Comparison of ENCODE assay signal across 2 cellular contexts in the genomic region with DNA sequence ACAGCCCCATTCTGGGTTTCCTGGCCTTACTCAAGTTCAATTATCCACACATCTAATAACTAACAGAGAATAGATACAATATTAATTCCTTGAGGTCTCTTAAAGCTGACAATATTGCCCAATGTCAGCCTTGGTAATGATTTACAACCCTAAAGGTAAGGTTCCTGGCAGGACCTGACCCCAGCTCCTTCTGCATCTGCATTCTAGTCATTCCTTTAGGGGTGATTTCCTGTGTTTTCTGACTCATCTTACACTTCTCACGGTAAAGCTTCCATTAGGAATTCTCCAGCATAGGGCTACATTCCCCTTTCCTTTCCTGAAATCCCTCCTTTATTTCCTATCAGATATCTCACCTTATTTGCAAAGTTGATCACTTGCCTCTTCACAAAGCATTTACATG.
TF ChIP-seq lines count a peak whose summit lies in the region.

No MANE protein-coding gene starts in this region.

TF ChIP-seq in GM23338, 12 proteins besides CTCF, POLR2A, EP300 and RAD21 (continued from another document):
- TF ChIP-seq, protein P1, sequence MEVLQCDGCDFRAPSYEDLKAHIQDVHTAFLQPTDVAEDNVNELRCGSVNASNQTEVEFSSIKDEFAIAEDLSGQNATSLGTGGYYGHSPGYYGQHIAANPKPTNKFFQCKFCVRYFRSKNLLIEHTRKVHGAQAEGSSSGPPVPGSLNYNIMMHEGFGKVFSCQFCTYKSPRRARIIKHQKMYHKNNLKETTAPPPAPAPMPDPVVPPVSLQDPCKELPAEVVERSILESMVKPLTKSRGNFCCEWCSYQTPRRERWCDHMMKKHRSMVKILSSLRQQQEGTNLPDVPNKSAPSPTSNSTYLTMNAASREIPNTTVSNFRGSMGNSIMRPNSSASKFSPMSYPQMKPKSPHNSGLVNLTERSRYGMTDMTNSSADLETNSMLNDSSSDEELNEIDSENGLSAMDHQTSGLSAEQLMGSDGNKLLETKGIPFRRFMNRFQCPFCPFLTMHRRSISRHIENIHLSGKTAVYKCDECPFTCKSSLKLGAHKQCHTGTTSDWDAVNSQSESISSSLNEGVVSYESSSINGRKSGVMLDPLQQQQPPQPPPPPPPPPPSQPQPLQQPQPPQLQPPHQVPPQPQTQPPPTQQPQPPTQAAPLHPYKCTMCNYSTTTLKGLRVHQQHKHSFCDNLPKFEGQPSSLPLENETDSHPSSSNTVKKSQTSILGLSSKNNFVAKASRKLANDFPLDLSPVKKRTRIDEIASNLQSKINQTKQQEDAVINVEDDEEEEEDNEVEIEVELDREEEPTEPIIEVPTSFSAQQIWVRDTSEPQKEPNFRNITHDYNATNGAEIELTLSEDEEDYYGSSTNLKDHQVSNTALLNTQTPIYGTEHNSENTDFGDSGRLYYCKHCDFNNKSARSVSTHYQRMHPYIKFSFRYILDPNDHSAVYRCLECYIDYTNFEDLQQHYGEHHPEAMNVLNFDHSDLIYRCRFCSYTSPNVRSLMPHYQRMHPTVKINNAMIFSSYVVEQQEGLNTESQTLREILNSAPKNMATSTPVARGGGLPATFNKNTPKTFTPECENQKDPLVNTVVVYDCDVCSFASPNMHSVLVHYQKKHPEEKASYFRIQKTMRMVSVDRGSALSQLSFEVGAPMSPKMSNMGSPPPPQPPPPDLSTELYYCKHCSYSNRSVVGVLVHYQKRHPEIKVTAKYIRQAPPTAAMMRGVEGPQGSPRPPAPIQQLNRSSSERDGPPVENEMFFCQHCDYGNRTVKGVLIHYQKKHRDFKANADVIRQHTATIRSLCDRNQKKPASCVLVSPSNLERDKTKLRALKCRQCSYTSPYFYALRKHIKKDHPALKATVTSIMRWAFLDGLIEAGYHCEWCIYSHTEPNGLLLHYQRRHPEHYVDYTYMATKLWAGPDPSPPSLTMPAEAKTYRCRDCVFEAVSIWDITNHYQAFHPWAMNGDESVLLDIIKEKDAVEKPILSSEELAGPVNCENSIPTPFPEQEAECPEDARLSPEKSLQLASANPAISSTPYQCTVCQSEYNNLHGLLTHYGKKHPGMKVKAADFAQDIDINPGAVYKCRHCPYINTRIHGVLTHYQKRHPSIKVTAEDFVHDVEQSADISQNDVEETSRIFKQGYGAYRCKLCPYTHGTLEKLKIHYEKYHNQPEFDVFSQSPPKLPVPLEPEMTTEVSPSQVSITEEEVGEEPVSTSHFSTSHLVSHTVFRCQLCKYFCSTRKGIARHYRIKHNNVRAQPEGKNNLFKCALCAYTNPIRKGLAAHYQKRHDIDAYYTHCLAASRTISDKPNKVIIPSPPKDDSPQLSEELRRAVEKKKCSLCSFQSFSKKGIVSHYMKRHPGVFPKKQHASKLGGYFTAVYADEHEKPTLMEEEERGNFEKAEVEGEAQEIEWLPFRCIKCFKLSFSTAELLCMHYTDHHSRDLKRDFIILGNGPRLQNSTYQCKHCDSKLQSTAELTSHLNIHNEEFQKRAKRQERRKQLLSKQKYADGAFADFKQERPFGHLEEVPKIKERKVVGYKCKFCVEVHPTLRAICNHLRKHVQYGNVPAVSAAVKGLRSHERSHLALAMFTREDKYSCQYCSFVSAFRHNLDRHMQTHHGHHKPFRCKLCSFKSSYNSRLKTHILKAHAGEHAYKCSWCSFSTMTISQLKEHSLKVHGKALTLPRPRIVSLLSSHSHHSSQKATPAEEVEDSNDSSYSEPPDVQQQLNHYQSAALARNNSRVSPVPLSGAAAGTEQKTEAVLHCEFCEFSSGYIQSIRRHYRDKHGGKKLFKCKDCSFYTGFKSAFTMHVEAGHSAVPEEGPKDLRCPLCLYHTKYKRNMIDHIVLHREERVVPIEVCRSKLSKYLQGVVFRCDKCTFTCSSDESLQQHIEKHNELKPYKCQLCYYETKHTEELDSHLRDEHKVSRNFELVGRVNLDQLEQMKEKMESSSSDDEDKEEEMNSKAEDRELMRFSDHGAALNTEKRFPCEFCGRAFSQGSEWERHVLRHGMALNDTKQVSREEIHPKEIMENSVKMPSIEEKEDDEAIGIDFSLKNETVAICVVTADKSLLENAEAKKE (CRISPR knock-in tag; IDR thresholded peaks at IDR 0.05), result no peak

TF ChIP-seq in HepG2, 621 proteins besides CTCF, POLR2A, EP300 and RAD21 (continued from another document and continues in another):
- TF ChIP-seq CBX5 (CRISPR knock-in tag; IDR thresholded peaks at IDR 0.05; ENCODE audit: borderline replicate concordance) (no peak), ZNF512B (CRISPR knock-in tag; IDR thresholded peaks at IDR 0.05; ENCODE audit: borderline replicate concordance) (no peak), CEBPG (CRISPR knock-in tag; IDR thresholded peaks at IDR 0.05) (peak; percentile 79), NCOA2 (CRISPR knock-in tag; IDR thresholded peaks at IDR 0.05) (0 out of 2 replicates have a peak, but pooled peaks have one; percentile 43), BCL6 (CRISPR knock-in tag; IDR thresholded peaks at IDR 0.05) (peak; percentile 78), ZNF362 (CRISPR knock-in tag; IDR thresholded peaks at IDR 0.05; ENCODE audit: borderline replicate concordance) (no peak), SKIL (CRISPR knock-in tag; IDR thresholded peaks at IDR 0.05; ENCODE audit: borderline replicate concordance) (no peak), ZNF709 (CRISPR knock-in tag; IDR thresholded peaks at IDR 0.05) (no peak), ZNF326 (CRISPR knock-in tag; IDR thresholded peaks at IDR 0.05; ENCODE audit: borderline replicate concordance) (no peak), ZNF772 (CRISPR knock-in tag; IDR thresholded peaks at IDR 0.05) (no peak), PPARG (CRISPR knock-in tag; conservative IDR thresholded peaks at IDR 0.05) (no peak), SOX5 (CRISPR knock-in tag; IDR thresholded peaks at IDR 0.05; ENCODE audit: borderline replicate concordance) (peak; percentile 45; the same call in 1 of the 2 replicates), ZMYM4 (CRISPR knock-in tag; IDR thresholded peaks at IDR 0.05) (no peak), ZNF232 (CRISPR knock-in tag; IDR thresholded peaks at IDR 0.05; ENCODE audit: borderline replicate concordance) (no peak), ZFP82 (CRISPR knock-in tag; IDR thresholded peaks at IDR 0.05; ENCODE audit: borderline replicate concordance) (no peak), RXRB (CRISPR knock-in tag; IDR thresholded peaks at IDR 0.05; ENCODE audit: borderline replicate concordance) (peak; percentile 66), CC2D1A (CRISPR knock-in tag; IDR thresholded peaks at IDR 0.05) (no peak)
- TF ChIP-seq, protein P2, sequence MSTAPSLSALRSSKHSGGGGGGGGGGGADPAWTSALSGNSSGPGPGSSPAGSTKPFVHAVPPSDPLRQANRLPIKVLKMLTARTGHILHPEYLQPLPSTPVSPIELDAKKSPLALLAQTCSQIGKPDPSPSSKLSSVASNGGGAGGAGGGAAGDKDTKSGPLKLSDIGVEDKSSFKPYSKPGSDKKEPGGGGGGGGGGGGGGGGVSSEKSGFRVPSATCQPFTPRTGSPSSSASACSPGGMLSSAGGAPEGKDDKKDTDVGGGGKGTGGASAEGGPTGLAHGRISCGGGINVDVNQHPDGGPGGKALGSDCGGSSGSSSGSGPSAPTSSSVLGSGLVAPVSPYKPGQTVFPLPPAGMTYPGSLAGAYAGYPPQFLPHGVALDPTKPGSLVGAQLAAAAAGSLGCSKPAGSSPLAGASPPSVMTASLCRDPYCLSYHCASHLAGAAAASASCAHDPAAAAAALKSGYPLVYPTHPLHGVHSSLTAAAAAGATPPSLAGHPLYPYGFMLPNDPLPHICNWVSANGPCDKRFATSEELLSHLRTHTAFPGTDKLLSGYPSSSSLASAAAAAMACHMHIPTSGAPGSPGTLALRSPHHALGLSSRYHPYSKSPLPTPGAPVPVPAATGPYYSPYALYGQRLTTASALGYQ (CRISPR knock-in tag; IDR thresholded peaks at IDR 0.05), result no peak
- TF ChIP-seq, protein P3, sequence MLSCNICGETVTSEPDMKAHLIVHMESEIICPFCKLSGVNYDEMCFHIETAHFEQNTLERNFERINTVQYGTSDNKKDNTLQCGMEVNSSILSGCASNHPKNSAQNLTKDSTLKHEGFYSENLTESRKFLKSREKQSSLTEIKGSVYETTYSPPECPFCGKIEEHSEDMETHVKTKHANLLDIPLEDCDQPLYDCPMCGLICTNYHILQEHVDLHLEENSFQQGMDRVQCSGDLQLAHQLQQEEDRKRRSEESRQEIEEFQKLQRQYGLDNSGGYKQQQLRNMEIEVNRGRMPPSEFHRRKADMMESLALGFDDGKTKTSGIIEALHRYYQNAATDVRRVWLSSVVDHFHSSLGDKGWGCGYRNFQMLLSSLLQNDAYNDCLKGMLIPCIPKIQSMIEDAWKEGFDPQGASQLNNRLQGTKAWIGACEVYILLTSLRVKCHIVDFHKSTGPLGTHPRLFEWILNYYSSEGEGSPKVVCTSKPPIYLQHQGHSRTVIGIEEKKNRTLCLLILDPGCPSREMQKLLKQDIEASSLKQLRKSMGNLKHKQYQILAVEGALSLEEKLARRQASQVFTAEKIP (CRISPR knock-in tag; IDR thresholded peaks at IDR 0.05; ENCODE audit: borderline replicate concordance), result no peak
- TF ChIP-seq, protein P4, sequence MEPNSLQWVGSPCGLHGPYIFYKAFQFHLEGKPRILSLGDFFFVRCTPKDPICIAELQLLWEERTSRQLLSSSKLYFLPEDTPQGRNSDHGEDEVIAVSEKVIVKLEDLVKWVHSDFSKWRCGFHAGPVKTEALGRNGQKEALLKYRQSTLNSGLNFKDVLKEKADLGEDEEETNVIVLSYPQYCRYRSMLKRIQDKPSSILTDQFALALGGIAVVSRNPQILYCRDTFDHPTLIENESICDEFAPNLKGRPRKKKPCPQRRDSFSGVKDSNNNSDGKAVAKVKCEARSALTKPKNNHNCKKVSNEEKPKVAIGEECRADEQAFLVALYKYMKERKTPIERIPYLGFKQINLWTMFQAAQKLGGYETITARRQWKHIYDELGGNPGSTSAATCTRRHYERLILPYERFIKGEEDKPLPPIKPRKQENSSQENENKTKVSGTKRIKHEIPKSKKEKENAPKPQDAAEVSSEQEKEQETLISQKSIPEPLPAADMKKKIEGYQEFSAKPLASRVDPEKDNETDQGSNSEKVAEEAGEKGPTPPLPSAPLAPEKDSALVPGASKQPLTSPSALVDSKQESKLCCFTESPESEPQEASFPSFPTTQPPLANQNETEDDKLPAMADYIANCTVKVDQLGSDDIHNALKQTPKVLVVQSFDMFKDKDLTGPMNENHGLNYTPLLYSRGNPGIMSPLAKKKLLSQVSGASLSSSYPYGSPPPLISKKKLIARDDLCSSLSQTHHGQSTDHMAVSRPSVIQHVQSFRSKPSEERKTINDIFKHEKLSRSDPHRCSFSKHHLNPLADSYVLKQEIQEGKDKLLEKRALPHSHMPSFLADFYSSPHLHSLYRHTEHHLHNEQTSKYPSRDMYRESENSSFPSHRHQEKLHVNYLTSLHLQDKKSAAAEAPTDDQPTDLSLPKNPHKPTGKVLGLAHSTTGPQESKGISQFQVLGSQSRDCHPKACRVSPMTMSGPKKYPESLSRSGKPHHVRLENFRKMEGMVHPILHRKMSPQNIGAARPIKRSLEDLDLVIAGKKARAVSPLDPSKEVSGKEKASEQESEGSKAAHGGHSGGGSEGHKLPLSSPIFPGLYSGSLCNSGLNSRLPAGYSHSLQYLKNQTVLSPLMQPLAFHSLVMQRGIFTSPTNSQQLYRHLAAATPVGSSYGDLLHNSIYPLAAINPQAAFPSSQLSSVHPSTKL (CRISPR knock-in tag; IDR thresholded peaks at IDR 0.05), result peak; percentile 84
- TF ChIP-seq, protein P5, sequence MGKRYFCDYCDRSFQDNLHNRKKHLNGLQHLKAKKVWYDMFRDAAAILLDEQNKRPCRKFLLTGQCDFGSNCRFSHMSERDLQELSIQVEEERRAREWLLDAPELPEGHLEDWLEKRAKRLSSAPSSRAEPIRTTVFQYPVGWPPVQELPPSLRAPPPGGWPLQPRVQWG (CRISPR knock-in tag; IDR thresholded peaks at IDR 0.05; ENCODE audit: borderline replicate concordance, low read depth), result no peak
